In the genomic region with DNA sequence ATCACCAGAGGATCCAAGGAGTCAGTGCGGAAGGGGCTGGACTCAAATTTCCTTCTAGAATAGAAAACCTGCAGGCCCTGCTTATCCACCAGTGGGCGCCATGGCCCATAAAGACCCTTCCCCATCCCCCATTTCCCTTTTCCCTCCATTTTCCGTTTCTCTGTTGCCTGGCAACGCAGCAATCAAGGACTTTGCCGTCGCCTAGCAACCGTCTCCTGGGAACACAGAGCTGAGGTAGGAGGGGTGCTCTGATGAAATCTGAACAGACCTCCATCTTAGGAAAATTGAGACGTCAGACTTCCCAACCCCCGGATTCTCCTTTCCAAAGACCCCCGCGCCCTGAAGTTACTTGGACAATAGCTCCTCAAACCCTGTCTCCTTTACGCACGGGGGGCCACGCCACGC, we compare ENCODE assay signal across 8 cellular contexts. TPM values are rescaled to one million over a fixed set of nuclear protein-coding genes. Genes with fewer than 3 reads are reported as not detected.
DNase-seq lines count a peak whose midpoint lies in the region; ATAC-seq, FAIRE-seq and TF ChIP-seq lines count a peak whose summit lies in the region.

No MANE protein-coding gene starts in this region.

- H3K9me3 Mint-ChIP-seq in MCF 10A (ENCODE audit: unreplicated experiment): no peaks in the 10 kb centered on the region

- peak overlapping the region; percentile 80 for H3K4me3 ChIP-seq in Loucy (ENCODE audit: low read length, poor library complexity, severe bottlenecking)
- peak overlapping the region; percentile 61 to 80 (median 68) for H3K4me3 ChIP-seq in gastrocnemius medialis

- peak overlapping the region in 3 of 4 donors; percentile 24 to 76 (median 63) for H3K27ac ChIP-seq in gastrocnemius medialis

- no peaks in the 10 kb centered on the region for H3K27me3 Mint-ChIP-seq in MCF 10A (ENCODE audit: insufficient read depth, unreplicated experiment)

- TF ChIP-seq POLR2A in gastrocnemius medialis (IDR thresholded peaks at IDR 0.05) (no peak), H54 (IDR thresholded peaks at IDR 0.05; ENCODE audit: low read depth, low read length) (no peak)

- BruUV-seq in MCF 10A (replicated peaks; lab: Mats Ljungman, UMichigan): no TSS peak

- POLR2A ChIA-PET in MCF 10A (lab: Yijun Ruan, JAX): interaction anchor here (0.7 to 1.5 kb wide), 4 partner anchors 20 to 266 kb away, joined by 3 to 5 read pairs (median 4); partner anchors contain the start of genes DVL2 and ZBTB4

- no peak for FAIRE-seq in H54 (lab: Jason Lieb, UNC)

- H2AFZ ChIP-seq in Loucy (ENCODE audit: low read length): no peak overlapping the region

- H3K9me2 ChIP-seq in Loucy (replicated peaks; ENCODE audit: low read depth, low read length): no peaks in the 10 kb centered on the region

- TF ChIP-seq CTCF in Loucy (conservative IDR thresholded peaks at IDR 0.05; ENCODE audit: low read length) (peak; percentile 89), MCF 10A (IDR thresholded peaks at IDR 0.05; ENCODE audit: unreplicated experiment) (peak; percentile 23), gastrocnemius medialis (IDR thresholded peaks at IDR 0.05 in 4 of 5, conservative IDR thresholded peaks at IDR 0.05 in 1 of 5) (peak in 2 of 5 experiments; percentile 23)

- intact Hi-C loops in MCF 10A (cut with micrococcal nuclease): loop anchor here (5.0 kb wide), 1 partner anchor 77 kb away; no protein-coding TSS in a partner anchor
- intact Hi-C loops in gastrocnemius medialis (cut with DNase I; ENCODE audit: low total_unique reads): loop anchor here (10.0 kb wide), 1 partner anchor 621 kb away; the partner anchor contains the start of gene KDM6B

- peaks cover 18% of the 10 kb centered on the region for H3K36me3 Mint-ChIP-seq in MCF 10A (ENCODE audit: insufficient read depth, unreplicated experiment)

- H4K20me1 ChIP-seq in Loucy (ENCODE audit: insufficient read depth, low read length, poor library complexity, severe bottlenecking): peaks cover 6% of the 10 kb centered on the region

- H3K27me3 ChIP-seq in Loucy (ENCODE audit: insufficient read depth, low read length, poor library complexity, severe bottlenecking) (no peaks in the 10 kb centered on the region), gastrocnemius medialis (peaks cover 8 to 20% (median 13%) of the 10 kb centered on the region in 3 donors)

- H3K36me3 ChIP-seq in Loucy (ENCODE audit: insufficient read depth, low read length) (no peaks in the 10 kb centered on the region), gastrocnemius medialis (no peaks in the 10 kb centered on the region)

- in situ Hi-C loops in gastrocnemius medialis (cut with MboI; ENCODE audit: low sequenced_read_pairs in 4 of 4): no loop called here

- H3K4me1 Mint-ChIP-seq in MCF 10A (ENCODE audit: insufficient read depth, unreplicated experiment): peaks cover 23% of the 10 kb centered on the region

- peak overlapping the region; percentile 75 for H3K4me3 Mint-ChIP-seq in MCF 10A (ENCODE audit: unreplicated experiment)

- peaks cover 3% of the 10 kb centered on the region; the same call in 1 of the 2 replicates for H3F3A ChIP-seq in Loucy (ENCODE audit: low read depth)

- peaks cover 43% of the 10 kb centered on the region for H3K4me1 ChIP-seq in Loucy (ENCODE audit: insufficient read depth, low read length, poor library complexity, severe bottlenecking)
- peaks cover 34 to 37% of the 10 kb centered on the region in 2 donors for H3K4me1 ChIP-seq in gastrocnemius medialis

- H3K9ac ChIP-seq in Loucy (ENCODE audit: low read depth, low read length, poor library complexity, severe bottlenecking): peak overlapping the region; percentile 48

- no peak overlapping the region for H3K27ac Mint-ChIP-seq in MCF 10A (ENCODE audit: low read depth, unreplicated experiment)

- DNase-seq in activated effector memory CD4-positive, alpha-beta T cell treated with anti-CD3 and anti-CD28 coated beads, Interleukin-2, amount 50 U/mL, for 16 hours: peak; percentile 88
- no peak for DNase-seq in activated effector memory CD4-positive, alpha-beta T cell treated with Interleukin-2 at 50 U/mL for 16 hours
- DNase-seq in RKO (ENCODE audit: low spot score) (peak; percentile 50), MCF 10A (ENCODE audit: unreplicated experiment) (peak; percentile 62), iPS-NIHi11 (ENCODE audit: low spot score) (peak; percentile 82), gastrocnemius medialis (peak in 1 of 2 donors; percentile 32), H54 (ENCODE audit: insufficient read length, low spot score) (no peak)

- H3K4me2 ChIP-seq in Loucy (ENCODE audit: low read depth, low read length, poor library complexity, severe bottlenecking): peak overlapping the region; percentile 95

- no peak for ATAC-seq in gastrocnemius medialis

- H3K9me3 ChIP-seq in Loucy (ENCODE audit: insufficient read depth, low read depth, low read length) (no peaks in the 10 kb centered on the region), gastrocnemius medialis (no peaks in the 10 kb centered on the region)

- CTCF ChIA-PET in MCF 10A (lab: Yijun Ruan, JAX): interaction anchor here (0.6 to 0.9 kb wide), 4 partner anchors 13 to 545 kb away, joined by 3 read pairs; no protein-coding TSS in a partner anchor

- H3K79me2 ChIP-seq in Loucy (ENCODE audit: insufficient read depth, low read length): peaks cover 29% of the 10 kb centered on the region

RNA-seq across cellular contexts. Expression of gene DLG4, which starts 5.7 kb away (rescaled TPM):
- 7.6 TPM in 2 replicates for total RNA-seq in MCF 10A (2022)
- 1 to 10 TPM; 3.5 to 6.7 (median 5.3) TPM for total RNA-seq in gastrocnemius medialis

RNA-seq across cellular contexts. Expression of gene ACADVL, which starts 5.8 kb away (rescaled TPM):
- total RNA-seq in MCF 10A (2022) (387 and 413 TPM in 2 replicates), gastrocnemius medialis (1,000 to 10,000 TPM in 3 of 4 donors, 100 to 1,000 TPM in 1; 771 to 1,217 (median 1,086) TPM)

RNA-seq across cellular contexts. Expression of gene DVL2, which starts 20.4 kb away (rescaled TPM):
- total RNA-seq in MCF 10A (2022) (34.9 and 37.4 TPM in 2 replicates), gastrocnemius medialis (10 to 100 TPM; 15.5 to 22.6 (median 20.5) TPM)

RNA-seq across cellular contexts. Expression of gene PHF23, which starts 25.4 kb away (rescaled TPM):
- total RNA-seq in MCF 10A (2022) (41.8 and 47.1 TPM in 2 replicates), gastrocnemius medialis (10 to 100 TPM; 16.9 to 31.8 (median 24.1) TPM)

RNA-seq across cellular contexts. Expression of gene GABARAP, which starts 28.4 kb away (rescaled TPM):
- total RNA-seq in MCF 10A (2022) (226 and 294 TPM in 2 replicates), gastrocnemius medialis (100 to 1,000 TPM; 207 to 626 (median 258) TPM)

Comparison
In these comparisons a context has a peak if more than half of its experiments do, and no peak if none do; other contexts are left out.
1. DNase-seq: peak in activated effector memory CD4-positive, alpha-beta T cell treated with anti-CD3 and anti-CD28 coated beads, Interleukin-2, amount 50 U/mL, for 16 hours (single experiment), RKO (single experiment), MCF 10A (single experiment) and iPS-NIHi11 (single experiment); none in activated effector memory CD4-positive, alpha-beta T cell treated with Interleukin-2 at 50 U/mL for 16 hours (single experiment) and H54 (single experiment).